1 cellular context compared by ENCODE assay signal in genomic region chr13:99656092-99656745, GRCh38.
TF ChIP-seq lines count a peak whose summit lies in the region.

No MANE protein-coding gene starts in this region.

TF ChIP-seq in K562, 482 proteins besides CTCF, POLR2A, EP300 and RAD21 (continued from another document):
- TF ChIP-seq CUX1 (CRISPR knock-in tag; IDR thresholded peaks at IDR 0.05) (no peak), SPI1 (IDR thresholded peaks at IDR 0.05; ENCODE audit: borderline replicate concordance, low read depth, low read length) (no peak), DEAF1 (CRISPR knock-in tag; IDR thresholded peaks at IDR 0.05) (peak; percentile 52; the same call in 1 of the 2 replicates), MYC (IDR thresholded peaks at IDR 0.05; ENCODE audit: low read depth, low read length) (no peak), MYC (CRISPR knock-in tag; IDR thresholded peaks at IDR 0.05; ENCODE audit: borderline replicate concordance, low read depth) (no peak), SMC3 (conservative IDR thresholded peaks at IDR 0.05; ENCODE audit: insufficient read depth, low read depth, low read length) (0 out of 2 replicates have a peak, but pooled peaks have one; percentile 38)
TF ChIP-seq in K562: peak in this region for 3.
